9 cellular contexts compared by ENCODE assay signal in the genomic region with DNA sequence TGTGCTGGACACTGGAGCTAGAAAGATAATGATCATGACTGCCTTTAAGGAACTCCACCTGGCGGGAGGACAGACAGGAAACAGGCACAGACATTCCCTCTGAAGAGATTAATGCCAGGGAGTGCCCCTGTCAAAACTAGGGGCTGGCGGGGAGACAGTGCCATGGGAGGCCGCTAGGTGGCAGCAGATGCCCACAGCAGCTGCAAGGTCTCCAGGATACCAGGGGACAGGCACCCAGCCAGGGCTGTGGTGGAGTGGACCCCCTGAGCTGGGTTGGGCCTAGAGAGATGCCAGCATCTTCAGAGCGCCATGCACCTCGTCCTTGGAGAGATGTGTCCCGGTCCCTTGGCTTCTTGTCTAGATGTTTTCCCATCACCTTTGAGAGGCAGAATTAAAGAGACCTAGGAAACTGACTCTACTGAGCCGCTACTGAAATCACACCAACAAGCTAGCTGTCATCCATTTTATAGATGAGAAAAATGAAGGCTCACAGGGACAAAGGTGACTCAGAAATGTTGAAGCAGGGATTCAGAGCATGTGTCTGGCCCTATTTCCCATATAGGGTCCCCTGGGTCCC. TPM values are rescaled to one million over a fixed set of nuclear protein-coding genes. Genes with fewer than 3 reads are reported as not detected.
DNase-seq lines count a peak whose midpoint lies in the region; FAIRE-seq and TF ChIP-seq lines count a peak whose summit lies in the region.
"Had no signal": no experiment of that assay in that cellular context is flagged by ENCODE, and none has a peak within 500 bp of the region (broad histone marks: within the 10 kb centered on the region; RNA-seq: fewer than 3 reads in every experiment).

No MANE protein-coding gene starts in this region.

- TF ChIP-seq CTCF in NB4 (IDR thresholded peaks at IDR 0.05; ENCODE audit: low read depth, low read length) (peak; percentile 90), osteoblast (IDR thresholded peaks at IDR 0.05; ENCODE audit: extremely low read depth, low read depth, low read length) (peak; percentile 99), thyroid gland (IDR thresholded peaks at IDR 0.05) (peak; percentile 96 to 99 (median 98))

- H3K79me2 ChIP-seq in osteoblast (ENCODE audit: insufficient read depth, low read length): no peaks in the 10 kb centered on the region

- no peaks in the 10 kb centered on the region; the same call in 1 of the 2 replicates for H3K9me3 ChIP-seq in SJCRH30 (replicated peaks)
- H3K9me3 ChIP-seq in osteoblast (ENCODE audit: low read depth, low read length): no peaks in the 10 kb centered on the region
- no peaks in the 10 kb centered on the region for H3K9me3 ChIP-seq in thyroid gland

- DNase-seq in SIG-M5 treated with dmso at 0.1 percent for 504 hours (lab: John Stamatoyannopoulos, UW; ENCODE audit: unreplicated experiment): peak; percentile 78
- DNase-seq in SIG-M5 (lab: John Stamatoyannopoulos, UW): no peak
- peak; percentile 69 for DNase-seq in NB4 (ENCODE audit: low read depth)
- peak; percentile 76 to 89 for DNase-seq in SJCRH30
- DNase-seq in activated effector memory CD4-positive, alpha-beta T cell treated with anti-CD3 and anti-CD28 coated beads, Interleukin-2, amount 50 U/mL, for 16 hours: peak; percentile 93
- DNase-seq in frontal cortex (ENCODE audit: low spot score in 2 of 2): peak; percentile 58 to 81
- peak; percentile 97 for DNase-seq in osteoblast (ENCODE audit: insufficient read length, low spot score, missing footprints)
- peak; percentile 85 to 87 for DNase-seq in thyroid gland

- 19 to 23% methylated on average over 4 to 5 of the region's 7 CpGs for WGBS in thyroid gland, 2 donors

- intact Hi-C loops in thyroid gland (cut with DNase I): no loop called here

- H3K27ac ChIP-seq in SJCRH30 (no peak overlapping the region), osteoblast (ENCODE audit: low read depth, low read length) (no peak overlapping the region), thyroid gland (no peak overlapping the region)

- H4K20me1 ChIP-seq in osteoblast (ENCODE audit: insufficient read depth, low read length): no peaks in the 10 kb centered on the region

- no peak for FAIRE-seq in frontal cortex (lab: Jason Lieb, UNC)

- H2AFZ ChIP-seq in osteoblast (ENCODE audit: low read length): no peak overlapping the region

- no peak overlapping the region for H3K4me3 ChIP-seq in NB4 (ENCODE audit: low read depth, low read length)
- no peak overlapping the region for H3K4me3 ChIP-seq in SJCRH30
- H3K4me3 ChIP-seq in osteoblast (ENCODE audit: insufficient read depth, low read length): no peak overlapping the region
- no peak overlapping the region for H3K4me3 ChIP-seq in thyroid gland (replicated peaks in 1 of 3)

- H3K4me2 ChIP-seq in osteoblast (ENCODE audit: insufficient read depth, low read length): no peak overlapping the region

- H3K4me1 ChIP-seq in SJCRH30 (no peaks in the 10 kb centered on the region), osteoblast (ENCODE audit: insufficient read depth, low read length) (no peaks in the 10 kb centered on the region), thyroid gland (no peaks in the 10 kb centered on the region)

- no peaks in the 10 kb centered on the region for H3K36me3 ChIP-seq in SJCRH30
- no peaks in the 10 kb centered on the region for H3K36me3 ChIP-seq in osteoblast (ENCODE audit: insufficient read depth, low read length)
- no peaks in the 10 kb centered on the region for H3K36me3 ChIP-seq in thyroid gland

- H3K27me3 ChIP-seq in SJCRH30 (no peaks in the 10 kb centered on the region; the same call in 1 of the 2 replicates), osteoblast (ENCODE audit: insufficient read depth, low read length) (peaks cover 4% of the 10 kb centered on the region), thyroid gland (no peaks in the 10 kb centered on the region)

- TF ChIP-seq POLR2A in NB4 (IDR thresholded peaks at IDR 0.05; ENCODE audit: extremely low read depth, insufficient read length) (no peak), thyroid gland (IDR thresholded peaks at IDR 0.05) (no peak)

RNA-seq across cellular contexts. Expression of gene REN, which starts 3.6 kb away (rescaled TPM):
- total RNA-seq in SJCRH30 (2014; rRNA removed; shearing (Covaris generic)): not detected in 2 replicates
- total RNA-seq in frontal cortex: not detected
- total RNA-seq in osteoblast: not detected in 2 replicates
- not detected for total RNA-seq in thyroid gland
- total RNA-seq: pulmonary artery endothelial cell had no signal

RNA-seq across cellular contexts. Expression of gene ETNK2, which starts 10.7 kb away (rescaled TPM):
- 9.4 and 10.8 TPM in 2 replicates for total RNA-seq in SJCRH30 (2014; rRNA removed; shearing (Covaris generic))
- total RNA-seq in frontal cortex: 31.0 TPM
- 0.72 and 1.2 TPM in 2 replicates for total RNA-seq in osteoblast
- 10 to 100 TPM; 16.1 to 22.5 (median 21.0) TPM for total RNA-seq in thyroid gland

RNA-seq across cellular contexts. Expression of gene KISS1, which starts 33.7 kb away (rescaled TPM):
- not detected in 2 replicates for total RNA-seq in SJCRH30 (2014; rRNA removed; shearing (Covaris generic))
- total RNA-seq in frontal cortex (not detected), osteoblast (not detected in 2 replicates), thyroid gland (not detected)

RNA-seq across cellular contexts. Expression of gene GOLT1A, which starts 51.2 kb away (rescaled TPM):
- not detected in 2 replicates for total RNA-seq in SJCRH30 (2014; rRNA removed; shearing (Covaris generic))
- 0.41 TPM for total RNA-seq in frontal cortex
- not detected in 2 replicates for total RNA-seq in osteoblast
- under 1 TPM in 1 of 4 donors, not detected in 3; 0.45 TPM for total RNA-seq in thyroid gland
- total RNA-seq: pulmonary artery endothelial cell had no signal
